8 cellular contexts compared by ENCODE assay signal in genomic region chr1:42035205-42035829, GRCh38.
DNase-seq lines count a peak whose midpoint lies in the region; ATAC-seq and TF ChIP-seq lines count a peak whose summit lies in the region.

No MANE protein-coding gene starts in this region.

- H3K4me3 ChIP-seq in fibroblast of the aortic adventitia (ENCODE audit: low read depth, low read length) (peak overlapping the region; percentile 90), upper lobe of left lung (peak overlapping the region; percentile 81 to 96 (median 94))

- peaks cover 49% of the 10 kb centered on the region for H3K4me1 Mint-ChIP-seq in CD4-positive, alpha-beta T cell (ENCODE audit: low read depth)
- H3K4me1 Mint-ChIP-seq in activated CD8-positive, alpha-beta T cell treated with anti-CD3 and anti-CD28 coated beads, Interleukin-2, amount 10 ng/mL, durations not matched to agents 7 days and 5 days (ENCODE audit: low read depth) = peaks cover 41% of the 10 kb centered on the region
- peaks cover 9% of the 10 kb centered on the region for H3K4me1 Mint-ChIP-seq in nephron

- WGBS in upper lobe of left lung, 2 donors = 0 to 1% methylated on average over 15 to 55 of the region's 66 CpGs

- peak; percentile 68 for ATAC-seq in CD4-positive, alpha-beta T cell (ENCODE audit: poor library complexity)
- ATAC-seq in GM18867 (IDR thresholded peaks at IDR 0.05; ENCODE audit: unreplicated experiment) (peak; percentile 78), HG03039 (IDR thresholded peaks at IDR 0.05; ENCODE audit: unreplicated experiment) (peak; percentile 74), upper lobe of left lung (ENCODE audit: low FRiP score in 2 of 2) (peak; percentile 58 to 86)
- ATAC-seq in activated CD8-positive, alpha-beta T cell treated with anti-CD3 and anti-CD28 coated beads, Interleukin-2, amount 10 ng/mL, durations not matched to agents 7 days and 5 days = peak; percentile 82

- no peaks in the 10 kb centered on the region for H3K27me3 ChIP-seq in CD4-positive, alpha-beta T cell (ENCODE audit: control insufficient read depth, insufficient read depth, low read length)
- no peaks in the 10 kb centered on the region for H3K27me3 ChIP-seq in upper lobe of left lung

- H3K27ac ChIP-seq in CD4-positive, alpha-beta T cell (ENCODE audit: low read depth, low read length) = no peak overlapping the region
- H3K27ac ChIP-seq in upper lobe of left lung = peak overlapping the region; percentile 62 to 87 (median 79)

- H3K4me1 ChIP-seq in upper lobe of left lung = peaks cover 12 to 19% (median 13%) of the 10 kb centered on the region in 4 donors

- peak in 2 of 10 experiments; percentile 5 to 42 for DNase-seq in CD4-positive, alpha-beta T cell
- DNase-seq in NCI-H2171 (lab: John Stamatoyannopoulos, UW) (peak; percentile 91), fibroblast of the aortic adventitia (ENCODE audit: low read depth) (peak; percentile 52), upper lobe of left lung (peak in 1 of 2 donors; percentile 72)
- DNase-seq in activated CD8-positive, alpha-beta T cell treated with anti-CD3 and anti-CD28 coated beads, Interleukin-2, amount 10 ng/mL, durations not matched to agents 7 days and 5 days = no peak

- TF ChIP-seq POLR2A in upper lobe of left lung (IDR thresholded peaks at IDR 0.05) = peak in 1 of 4 donors; percentile 12

- no peak for TF ChIP-seq EP300 in upper lobe of left lung (IDR thresholded peaks at IDR 0.05)

- peak overlapping the region; percentile 89 for H3K4me3 Mint-ChIP-seq in CD4-positive, alpha-beta T cell
- peak overlapping the region; percentile 68 for H3K4me3 Mint-ChIP-seq in activated CD8-positive, alpha-beta T cell treated with anti-CD3 and anti-CD28 coated beads, Interleukin-2, amount 10 ng/mL, durations not matched to agents 7 days and 5 days
- H3K4me3 Mint-ChIP-seq in nephron = peak overlapping the region; percentile 88 to 97 (median 95)

- H3K27ac Mint-ChIP-seq in CD4-positive, alpha-beta T cell = peak overlapping the region; percentile 77
- H3K27ac Mint-ChIP-seq in activated CD8-positive, alpha-beta T cell treated with anti-CD3 and anti-CD28 coated beads, Interleukin-2, amount 10 ng/mL, durations not matched to agents 7 days and 5 days = no peak overlapping the region
- peak overlapping the region; percentile 12 to 96 (median 63) for H3K27ac Mint-ChIP-seq in nephron

- H3K36me3 ChIP-seq in upper lobe of left lung = no peaks in the 10 kb centered on the region

- intact Hi-C loops in CD4-positive, alpha-beta T cell (cut with DNase I, micrococcal nuclease) = loop anchor here (2.0 to 10.0 kb wide), 10 partner anchors 115 to 649 kb away; partner anchors contain the start of genes CCDC30 (in 1 of the 2), FOXJ3 (in 1 of the 2) and YBX1 (in 1 of the 2)

- peak; percentile 41 for TF ChIP-seq CTCF in CD4-positive, alpha-beta T cell (IDR thresholded peaks at IDR 0.05)
- TF ChIP-seq CTCF in fibroblast of the aortic adventitia (IDR thresholded peaks at IDR 0.05; ENCODE audit: insufficient read depth, low read length) (peak; percentile 34), nephron (IDR thresholded peaks at IDR 0.05; ENCODE audit: unreplicated experiment in 3 of 3) (peak; percentile 28 to 41 (median 37)), upper lobe of left lung (IDR thresholded peaks at IDR 0.05) (peak; percentile 45 to 81 (median 76))

- no peaks in the 10 kb centered on the region for H3K36me3 Mint-ChIP-seq in CD4-positive, alpha-beta T cell (ENCODE audit: low read depth)
- peaks cover 4% of the 10 kb centered on the region for H3K36me3 Mint-ChIP-seq in activated CD8-positive, alpha-beta T cell treated with anti-CD3 and anti-CD28 coated beads, Interleukin-2, amount 10 ng/mL, durations not matched to agents 7 days and 5 days (ENCODE audit: low read depth)
- no peaks in the 10 kb centered on the region for H3K36me3 Mint-ChIP-seq in nephron (ENCODE audit: low read depth)

- no peaks in the 10 kb centered on the region for H3K9me3 ChIP-seq in CD4-positive, alpha-beta T cell (ENCODE audit: control insufficient read depth, low read length)
- no peaks in the 10 kb centered on the region for H3K9me3 ChIP-seq in upper lobe of left lung

- POLR2A ChIA-PET in CD4-positive, alpha-beta T cell (lab: Charles Lee) = interaction anchor here (0.8 to 2.2 kb wide), 7 partner anchors 10 to 732 kb away, joined by 3 to 15 read pairs (median 4); partner anchors contain the start of genes C1orf50 and P3H1
- POLR2A ChIA-PET in activated CD8-positive, alpha-beta T cell treated with anti-CD3 and anti-CD28 coated beads, Interleukin-2, amount 10 ng/mL, durations not matched to agents 7 days and 5 days (lab: Charles Lee) = interaction anchor here (0.9 kb wide), 1 partner anchor 912 kb away, joined by 3 read pairs; no protein-coding TSS in a partner anchor

- CTCF ChIA-PET in CD4-positive, alpha-beta T cell (lab: Charles Lee) = interaction anchor here (0.7 to 1.5 kb wide), 6 partner anchors 11 to 461 kb away, joined by 3 to 5 read pairs (median 3); no protein-coding TSS in a partner anchor
- CTCF ChIA-PET in activated CD8-positive, alpha-beta T cell treated with anti-CD3 and anti-CD28 coated beads, Interleukin-2, amount 10 ng/mL, durations not matched to agents 7 days and 5 days (lab: Charles Lee) = interaction anchor here (1.1 to 1.8 kb wide), 6 partner anchors 11 to 521 kb away, joined by 3 to 7 read pairs (median 4); no protein-coding TSS in a partner anchor

- no peaks in the 10 kb centered on the region for H3K9me3 Mint-ChIP-seq in CD4-positive, alpha-beta T cell
- no peaks in the 10 kb centered on the region for H3K9me3 Mint-ChIP-seq in activated CD8-positive, alpha-beta T cell treated with anti-CD3 and anti-CD28 coated beads, Interleukin-2, amount 10 ng/mL, durations not matched to agents 7 days and 5 days (ENCODE audit: insufficient read depth)
- H3K9me3 Mint-ChIP-seq in nephron = no peaks in the 10 kb centered on the region

- no peaks in the 10 kb centered on the region for H3K27me3 Mint-ChIP-seq in CD4-positive, alpha-beta T cell
- H3K27me3 Mint-ChIP-seq in activated CD8-positive, alpha-beta T cell treated with anti-CD3 and anti-CD28 coated beads, Interleukin-2, amount 10 ng/mL, durations not matched to agents 7 days and 5 days (ENCODE audit: low read depth) = peaks cover 9% of the 10 kb centered on the region
- peaks cover 25% of the 10 kb centered on the region for H3K27me3 Mint-ChIP-seq in nephron (ENCODE audit: low read depth)
